ENCODE assay signal across 8 cellular contexts in genomic region chr11:4094348-4095291, GRCh38. TPM values are rescaled to one million over a fixed set of nuclear protein-coding genes. Genes with fewer than 3 reads are reported as not detected.
DNase-seq lines count a peak whose midpoint lies in the region; ATAC-seq and TF ChIP-seq lines count a peak whose summit lies in the region.

TSS of gene RRM1 (plus strand) at chr11:4094799. CDS start at chr11:4095013, 214 bp downstream.

- H3K27me3 ChIP-seq in adipocyte (replicated peaks; ENCODE audit: control insufficient read depth, insufficient read depth, low read length) (no peaks in the 10 kb centered on the region), cardiac muscle cell (no peaks in the 10 kb centered on the region), parathyroid adenoma (ENCODE audit: control insufficient read depth, insufficient read depth, low read length) (no peaks in the 10 kb centered on the region), tibial nerve (no peaks in the 10 kb centered on the region)

- H3K4me3 ChIP-seq in GM12875 (ENCODE audit: low read depth, low read length): peak within 1 kb of the TSS; percentile 96
- H3K4me3 ChIP-seq in adipocyte (ENCODE audit: low read length): peak within 1 kb of the TSS; percentile 94
- peak within 1 kb of the TSS; percentile 51 for H3K4me3 ChIP-seq in cardiac muscle cell
- peak within 1 kb of the TSS; percentile 62 for H3K4me3 ChIP-seq in parathyroid adenoma (ENCODE audit: low read depth, low read length)
- H3K4me3 ChIP-seq in tibial nerve: peak within 1 kb of the TSS; percentile 56 to 74 (median 70)

- no peaks in the 10 kb centered on the region for H3K9me3 ChIP-seq in adipocyte (ENCODE audit: control insufficient read depth, low read length)
- no peaks in the 10 kb centered on the region for H3K9me3 ChIP-seq in cardiac muscle cell (ENCODE audit: low read depth)
- no peaks in the 10 kb centered on the region for H3K9me3 ChIP-seq in parathyroid adenoma (ENCODE audit: control insufficient read depth, low read length)
- H3K9me3 ChIP-seq in tibial nerve: no peaks in the 10 kb centered on the region

- peak; percentile 96 for DNase-seq in NCI-H1436 (lab: John Stamatoyannopoulos, UW)
- DNase-seq in T follicular helper cell (ENCODE audit: low read depth): peak; percentile 90
- peak; percentile 96 for DNase-seq in adipocyte (ENCODE audit: low read depth)
- DNase-seq in cardiac muscle cell (ENCODE audit: low read depth in 1 of 2, low spot score in 1 of 2): peak; percentile 96 to 98
- peak; percentile 89 for DNase-seq in tibial nerve (ENCODE audit: low spot score in 2 of 2)

- TF ChIP-seq CTCF in GM12875 (IDR thresholded peaks at IDR 0.05; ENCODE audit: borderline replicate concordance, insufficient read depth, low read depth, low read length) (no peak), cardiac muscle cell (IDR thresholded peaks at IDR 0.05; ENCODE audit: low read depth, low read length) (no peak), parathyroid adenoma (IDR thresholded peaks at IDR 0.05) (no peak), tibial nerve (IDR thresholded peaks at IDR 0.05) (peak in 2 of 5 experiments; percentile 14 to 25)

- WGBS in tibial nerve, 2 donors: 0 to 1% methylated on average over 61 to 62 of the region's 74 CpGs

- H3K9ac ChIP-seq in adipocyte (ENCODE audit: low read length): peak within 1 kb of the TSS; percentile 96
- H3K9ac ChIP-seq in parathyroid adenoma: peak within 1 kb of the TSS; percentile 35

- H3K36me3 ChIP-seq in adipocyte (ENCODE audit: control insufficient read depth, insufficient read depth, low read length, severe bottlenecking) (peaks cover 22% of the 10 kb centered on the region), cardiac muscle cell (no peaks in the 10 kb centered on the region), parathyroid adenoma (ENCODE audit: control insufficient read depth, insufficient read depth, low read length) (no peaks in the 10 kb centered on the region), tibial nerve (peaks cover 0 to 17% (median 6%) of the 10 kb centered on the region in 3 donors)

- peaks cover 21% of the 10 kb centered on the region for H3K4me1 ChIP-seq in adipocyte (ENCODE audit: control insufficient read depth, insufficient read depth, low read length)
- no peaks in the 10 kb centered on the region for H3K4me1 ChIP-seq in cardiac muscle cell (ENCODE audit: low read depth)
- H3K4me1 ChIP-seq in parathyroid adenoma: no peaks in the 10 kb centered on the region
- peaks cover 0 to 40% (median 2%) of the 10 kb centered on the region in 4 donors for H3K4me1 ChIP-seq in tibial nerve

- H2AFZ ChIP-seq in parathyroid adenoma: peak within 1 kb of the TSS; percentile 96

- TF ChIP-seq EP300 in tibial nerve (IDR thresholded peaks at IDR 0.05): peak; percentile 89 to 96

- ATAC-seq in HG02798 (IDR thresholded peaks at IDR 0.05; ENCODE audit: poor library complexity, unreplicated experiment): peak; percentile 97

- peak; percentile 53 to 69 for TF ChIP-seq POLR2A in tibial nerve (IDR thresholded peaks at IDR 0.05)

- H3K4me2 ChIP-seq in parathyroid adenoma (ENCODE audit: low read length): peak within 1 kb of the TSS; percentile 82

- H3K27ac ChIP-seq in cardiac muscle cell: peak within 1 kb of the TSS; percentile 88
- peak within 1 kb of the TSS; percentile 87 for H3K27ac ChIP-seq in parathyroid adenoma
- peak within 1 kb of the TSS; percentile 87 to 95 (median 92) for H3K27ac ChIP-seq in tibial nerve

- no peaks in the 10 kb centered on the region for H3K79me2 ChIP-seq in parathyroid adenoma

RNA-seq across cellular contexts. Expression of gene RRM1, which starts in this region (rescaled TPM):
- total RNA-seq in cardiac muscle cell (41.0 and 42.6 TPM in 2 replicates), tibial nerve (10 to 100 TPM; 23.3 to 35.2 (median 31.5) TPM)
- polyA plus RNA-seq in cardiac muscle cell: 44.6 and 52.9 TPM in 2 replicates

Comparison
In these comparisons a context has a peak if more than half of its experiments do, and no peak if none do; other contexts are left out.
1. Peak in every context shown above with its lines: DNase-seq, ATAC-seq, H3K4me3 ChIP-seq and H3K27ac ChIP-seq.